ENCODE assay signal across 24 cellular contexts in genomic region chr7:157853076-157853788, GRCh38.
"Had no signal": no experiment of that assay in that cellular context is flagged by ENCODE, and none has a peak within 500 bp of the region (broad histone marks: within the 10 kb centered on the region; RNA-seq: fewer than 3 reads in every experiment).

No MANE protein-coding gene starts in this region.

- H3K4me1 Mint-ChIP-seq: memory B cell had no signal

- H3K4me3 ChIP-seq: gastroesophageal sphincter, hepatocyte, psoas muscle, sigmoid colon had no signal

- H3K27ac Mint-ChIP-seq: activated CD4-positive, alpha-beta T cell treated with anti-CD3 and anti-CD28 coated beads, Interleukin-2, amount 10 ng/mL, durations not matched to agents 24 days and 14 days; activated CD8-positive, alpha-beta T cell treated with anti-CD3 and anti-CD28 coated beads for 36 hours; activated naive CD8-positive, alpha-beta T cell treated with anti-CD3 and anti-CD28 coated beads, Interleukin-2, amount 50 U/mL, for 24 hours; activated T-helper 17 cell treated with anti-CD3 and anti-CD28 coated beads, Interleukin-2, amount 50 U/mL, for 72 hours; memory B cell; T-helper 1 cell treated with Interleukin-12 subunit alpha and Interleukin-12 subunit beta and Interleukin-4 antibody, amounts not matched to agents 30 μg/mL and 1 μg/mL, for 36 hours had no signal

- H3K27ac ChIP-seq: hepatocyte, parathyroid adenoma, psoas muscle had no signal

- H3K4me2 ChIP-seq: hepatocyte had no signal

- H2AFZ ChIP-seq: hepatocyte, parathyroid adenoma had no signal

- H3K9ac ChIP-seq: parathyroid adenoma had no signal

- ATAC-seq: activated CD8-positive, alpha-beta T cell treated with anti-CD3 and anti-CD28 coated beads for 36 hours; activated naive CD8-positive, alpha-beta T cell treated with anti-CD3 and anti-CD28 coated beads, Interleukin-2, amount 50 U/mL, for 24 hours; activated T-cell treated with anti-CD3 and anti-CD28 coated beads, Interleukin-2, amount 50 U/mL, for 4 hours; activated T-helper 17 cell treated with anti-CD3 and anti-CD28 coated beads, Interleukin-2, amount 50 U/mL, for 72 hours had no signal

- H3K27me3 ChIP-seq: hepatocyte had no signal

- DNase-seq: activated CD4-positive, alpha-beta T cell treated with anti-CD3 and anti-CD28 coated beads, Interleukin-2, amount 10 ng/mL, durations not matched to agents 24 days and 14 days; activated CD4-positive, CD25-positive, alpha-beta regulatory T cell treated with anti-CD3 and anti-CD28 coated beads, Interleukin-2, amount 50 U/mL, for 72 hours; activated CD8-positive, alpha-beta T cell treated with anti-CD3 and anti-CD28 coated beads for 36 hours; activated gamma-delta T cell treated with Interleukin-2 at 50 U/mL for 16 hours; activated naive CD8-positive, alpha-beta T cell treated with anti-CD3 and anti-CD28 coated beads, Interleukin-2, amount 50 U/mL, for 24 hours; activated T-cell treated with anti-CD3 and anti-CD28 coated beads, Interleukin-2, amount 50 U/mL, for 4 hours; cerebellar nuclear complex; islet precursor cell; left cardiac atrium; midbrain; naive thymus-derived CD4-positive, alpha-beta T cell; occipital lobe; stimulated activated naive CD4-positive, alpha-beta T cell treated with Interleukin-2 at 50 U/mL for 16 hours; T1000; trophoblast cell had no signal

- H3K9me3 ChIP-seq: gastroesophageal sphincter, psoas muscle, sigmoid colon had no signal

- H3K79me2 ChIP-seq: hepatocyte, parathyroid adenoma had no signal

- H3K4me1 ChIP-seq: parathyroid adenoma, psoas muscle had no signal

- H3K36me3 ChIP-seq: gastroesophageal sphincter, sigmoid colon had no signal

- H3K36me3 Mint-ChIP-seq: activated naive CD4-positive, alpha-beta T cell treated with anti-CD3 and anti-CD28 coated beads, Interleukin-2, amount 50 U/mL, for 24 hours; memory B cell; naive thymus-derived CD4-positive, alpha-beta T cell had no signal

- H3K4me3 Mint-ChIP-seq: activated CD4-positive, alpha-beta T cell treated with anti-CD3 and anti-CD28 coated beads, Interleukin-2, amount 10 ng/mL, durations not matched to agents 24 days and 14 days; activated CD8-positive, alpha-beta T cell treated with anti-CD3 and anti-CD28 coated beads for 36 hours; activated naive CD4-positive, alpha-beta T cell treated with anti-CD3 and anti-CD28 coated beads, Interleukin-2, amount 50 U/mL, for 24 hours; activated naive CD8-positive, alpha-beta T cell treated with anti-CD3 and anti-CD28 coated beads, Interleukin-2, amount 50 U/mL, for 24 hours; activated T-cell treated with anti-CD3 and anti-CD28 coated beads, Interleukin-2, amount 50 U/mL, for 4 hours; activated T-helper 17 cell treated with anti-CD3 and anti-CD28 coated beads, Interleukin-2, amount 50 U/mL, for 72 hours; memory B cell; T-helper 1 cell treated with Interleukin-12 subunit alpha and Interleukin-12 subunit beta and Interleukin-4 antibody, amounts not matched to agents 30 μg/mL and 1 μg/mL, for 36 hours had no signal

- H3K9me3 Mint-ChIP-seq: activated CD4-positive, alpha-beta T cell treated with anti-CD3 and anti-CD28 coated beads, Interleukin-2, amount 10 ng/mL, durations not matched to agents 24 days and 14 days; activated CD8-positive, alpha-beta T cell treated with anti-CD3 and anti-CD28 coated beads for 36 hours; activated naive CD4-positive, alpha-beta T cell treated with anti-CD3 and anti-CD28 coated beads, Interleukin-2, amount 50 U/mL, for 24 hours; activated naive CD8-positive, alpha-beta T cell treated with anti-CD3 and anti-CD28 coated beads, Interleukin-2, amount 50 U/mL, for 24 hours; activated T-cell treated with anti-CD3 and anti-CD28 coated beads, Interleukin-2, amount 50 U/mL, for 4 hours; activated T-helper 17 cell treated with anti-CD3 and anti-CD28 coated beads, Interleukin-2, amount 50 U/mL, for 72 hours; naive thymus-derived CD4-positive, alpha-beta T cell; T-helper 1 cell treated with Interleukin-12 subunit alpha and Interleukin-12 subunit beta and Interleukin-4 antibody, amounts not matched to agents 30 μg/mL and 1 μg/mL, for 36 hours had no signal

- H3K27me3 Mint-ChIP-seq: activated CD4-positive, alpha-beta T cell treated with anti-CD3 and anti-CD28 coated beads, Interleukin-2, amount 10 ng/mL, durations not matched to agents 24 days and 14 days; activated CD8-positive, alpha-beta T cell treated with anti-CD3 and anti-CD28 coated beads for 36 hours; activated naive CD4-positive, alpha-beta T cell treated with anti-CD3 and anti-CD28 coated beads, Interleukin-2, amount 50 U/mL, for 24 hours; memory B cell; naive thymus-derived CD4-positive, alpha-beta T cell had no signal
